In the genomic region with DNA sequence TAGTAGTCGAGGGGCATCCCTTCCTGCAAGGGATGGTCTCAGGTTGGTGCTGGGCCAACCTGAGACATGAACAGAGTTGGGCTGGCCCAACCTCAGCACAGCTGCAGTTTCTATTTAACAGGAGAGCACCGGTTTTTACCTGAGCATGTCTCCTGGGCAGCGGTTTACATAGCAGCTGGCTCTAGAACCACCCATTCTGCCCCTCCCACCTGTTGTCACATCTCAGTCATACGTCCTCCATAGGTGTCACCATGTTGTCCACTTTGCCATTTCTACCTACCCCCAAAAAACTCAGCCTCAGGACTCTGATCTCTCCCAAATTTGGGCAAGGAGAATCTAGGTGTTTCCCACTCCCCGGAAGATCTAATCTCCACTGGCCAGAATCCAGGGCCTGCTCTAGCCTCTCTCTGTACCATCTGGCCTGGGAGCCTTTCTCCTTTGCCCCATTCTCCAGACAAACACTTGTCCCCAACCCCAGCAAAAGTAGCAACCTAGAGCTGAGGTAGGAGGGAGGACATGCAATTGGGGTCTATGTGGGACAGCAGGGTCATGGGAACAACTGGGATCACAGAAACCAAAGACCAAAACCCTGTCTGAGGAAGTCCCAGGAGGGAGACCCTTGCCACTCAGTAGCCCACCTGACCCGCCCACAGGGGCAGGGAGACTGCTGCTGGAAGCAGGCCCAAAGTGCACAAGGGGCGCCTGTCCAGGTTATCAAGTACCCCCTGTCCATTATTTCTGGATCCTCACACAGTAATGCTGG, we compare ENCODE assay signal across 1 cellular context.
TF ChIP-seq lines count a peak whose summit lies in the region.

No MANE protein-coding gene starts in this region.

TF ChIP-seq in HepG2, 621 proteins besides CTCF, POLR2A, EP300 and RAD21 (continued from another document and continues in another):
- TF ChIP-seq, protein P1, sequence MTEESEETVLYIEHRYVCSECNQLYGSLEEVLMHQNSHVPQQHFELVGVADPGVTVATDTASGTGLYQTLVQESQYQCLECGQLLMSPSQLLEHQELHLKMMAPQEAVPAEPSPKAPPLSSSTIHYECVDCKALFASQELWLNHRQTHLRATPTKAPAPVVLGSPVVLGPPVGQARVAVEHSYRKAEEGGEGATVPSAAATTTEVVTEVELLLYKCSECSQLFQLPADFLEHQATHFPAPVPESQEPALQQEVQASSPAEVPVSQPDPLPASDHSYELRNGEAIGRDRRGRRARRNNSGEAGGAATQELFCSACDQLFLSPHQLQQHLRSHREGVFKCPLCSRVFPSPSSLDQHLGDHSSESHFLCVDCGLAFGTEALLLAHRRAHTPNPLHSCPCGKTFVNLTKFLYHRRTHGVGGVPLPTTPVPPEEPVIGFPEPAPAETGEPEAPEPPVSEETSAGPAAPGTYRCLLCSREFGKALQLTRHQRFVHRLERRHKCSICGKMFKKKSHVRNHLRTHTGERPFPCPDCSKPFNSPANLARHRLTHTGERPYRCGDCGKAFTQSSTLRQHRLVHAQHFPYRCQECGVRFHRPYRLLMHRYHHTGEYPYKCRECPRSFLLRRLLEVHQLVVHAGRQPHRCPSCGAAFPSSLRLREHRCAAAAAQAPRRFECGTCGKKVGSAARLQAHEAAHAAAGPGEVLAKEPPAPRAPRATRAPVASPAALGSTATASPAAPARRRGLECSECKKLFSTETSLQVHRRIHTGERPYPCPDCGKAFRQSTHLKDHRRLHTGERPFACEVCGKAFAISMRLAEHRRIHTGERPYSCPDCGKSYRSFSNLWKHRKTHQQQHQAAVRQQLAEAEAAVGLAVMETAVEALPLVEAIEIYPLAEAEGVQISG (CRISPR knock-in tag; IDR thresholded peaks at IDR 0.05), result peak; percentile 35; the same call in 1 of the 2 replicates
- no peak for TF ChIP-seq ZFP1 (CRISPR knock-in tag; IDR thresholded peaks at IDR 0.05)
- TF ChIP-seq, protein P2, sequence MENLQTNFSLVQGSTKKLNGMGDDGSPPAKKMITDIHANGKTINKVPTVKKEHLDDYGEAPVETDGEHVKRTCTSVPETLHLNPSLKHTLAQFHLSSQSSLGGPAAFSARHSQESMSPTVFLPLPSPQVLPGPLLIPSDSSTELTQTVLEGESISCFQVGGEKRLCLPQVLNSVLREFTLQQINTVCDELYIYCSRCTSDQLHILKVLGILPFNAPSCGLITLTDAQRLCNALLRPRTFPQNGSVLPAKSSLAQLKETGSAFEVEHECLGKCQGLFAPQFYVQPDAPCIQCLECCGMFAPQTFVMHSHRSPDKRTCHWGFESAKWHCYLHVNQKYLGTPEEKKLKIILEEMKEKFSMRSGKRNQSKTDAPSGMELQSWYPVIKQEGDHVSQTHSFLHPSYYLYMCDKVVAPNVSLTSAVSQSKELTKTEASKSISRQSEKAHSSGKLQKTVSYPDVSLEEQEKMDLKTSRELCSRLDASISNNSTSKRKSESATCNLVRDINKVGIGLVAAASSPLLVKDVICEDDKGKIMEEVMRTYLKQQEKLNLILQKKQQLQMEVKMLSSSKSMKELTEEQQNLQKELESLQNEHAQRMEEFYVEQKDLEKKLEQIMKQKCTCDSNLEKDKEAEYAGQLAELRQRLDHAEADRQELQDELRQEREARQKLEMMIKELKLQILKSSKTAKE (CRISPR knock-in tag; IDR thresholded peaks at IDR 0.05; ENCODE audit: borderline replicate concordance), result no peak
- TF ChIP-seq ZNF768 (CRISPR knock-in tag; IDR thresholded peaks at IDR 0.05), result no peak
- no peak for TF ChIP-seq ZSCAN22 (CRISPR knock-in tag; IDR thresholded peaks at IDR 0.05)
- no peak for TF ChIP-seq NFE2L1 (CRISPR knock-in tag; IDR thresholded peaks at IDR 0.05; ENCODE audit: borderline replicate concordance)
- TF ChIP-seq ZNF788 (CRISPR knock-in tag; IDR thresholded peaks at IDR 0.05; ENCODE audit: borderline replicate concordance), result no peak
- TF ChIP-seq ZNF343 (CRISPR knock-in tag; IDR thresholded peaks at IDR 0.05), result no peak
- peak; percentile 54; the same call in 1 of the 2 replicates for TF ChIP-seq SP4 (CRISPR knock-in tag; IDR thresholded peaks at IDR 0.05)
- TF ChIP-seq KLF11 (CRISPR knock-in tag; IDR thresholded peaks at IDR 0.05), result no peak
- no peak; the same call in 1 of the 2 replicates for TF ChIP-seq ZNF605 (CRISPR knock-in tag; IDR thresholded peaks at IDR 0.05)
- TF ChIP-seq, protein P3, sequence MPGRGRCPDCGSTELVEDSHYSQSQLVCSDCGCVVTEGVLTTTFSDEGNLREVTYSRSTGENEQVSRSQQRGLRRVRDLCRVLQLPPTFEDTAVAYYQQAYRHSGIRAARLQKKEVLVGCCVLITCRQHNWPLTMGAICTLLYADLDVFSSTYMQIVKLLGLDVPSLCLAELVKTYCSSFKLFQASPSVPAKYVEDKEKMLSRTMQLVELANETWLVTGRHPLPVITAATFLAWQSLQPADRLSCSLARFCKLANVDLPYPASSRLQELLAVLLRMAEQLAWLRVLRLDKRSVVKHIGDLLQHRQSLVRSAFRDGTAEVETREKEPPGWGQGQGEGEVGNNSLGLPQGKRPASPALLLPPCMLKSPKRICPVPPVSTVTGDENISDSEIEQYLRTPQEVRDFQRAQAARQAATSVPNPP (CRISPR knock-in tag; IDR thresholded peaks at IDR 0.05), result 0 out of 2 replicates have a peak, but pooled peaks have one; percentile 33
- no peak for TF ChIP-seq HMGA1 (CRISPR knock-in tag; conservative IDR thresholded peaks at IDR 0.05)
- TF ChIP-seq ATF1 (CRISPR knock-in tag; IDR thresholded peaks at IDR 0.05), result 0 out of 2 replicates have a peak, but pooled peaks have one; percentile 32
- no peak for TF ChIP-seq RELA (CRISPR knock-in tag; IDR thresholded peaks at IDR 0.05)
- TF ChIP-seq MATR3 (CRISPR knock-in tag; IDR thresholded peaks at IDR 0.05), result no peak
- no peak for TF ChIP-seq HOXA7 (CRISPR knock-in tag; IDR thresholded peaks at IDR 0.05)
- TF ChIP-seq ZNF451 (CRISPR knock-in tag; IDR thresholded peaks at IDR 0.05), result no peak
- TF ChIP-seq, protein P4, sequence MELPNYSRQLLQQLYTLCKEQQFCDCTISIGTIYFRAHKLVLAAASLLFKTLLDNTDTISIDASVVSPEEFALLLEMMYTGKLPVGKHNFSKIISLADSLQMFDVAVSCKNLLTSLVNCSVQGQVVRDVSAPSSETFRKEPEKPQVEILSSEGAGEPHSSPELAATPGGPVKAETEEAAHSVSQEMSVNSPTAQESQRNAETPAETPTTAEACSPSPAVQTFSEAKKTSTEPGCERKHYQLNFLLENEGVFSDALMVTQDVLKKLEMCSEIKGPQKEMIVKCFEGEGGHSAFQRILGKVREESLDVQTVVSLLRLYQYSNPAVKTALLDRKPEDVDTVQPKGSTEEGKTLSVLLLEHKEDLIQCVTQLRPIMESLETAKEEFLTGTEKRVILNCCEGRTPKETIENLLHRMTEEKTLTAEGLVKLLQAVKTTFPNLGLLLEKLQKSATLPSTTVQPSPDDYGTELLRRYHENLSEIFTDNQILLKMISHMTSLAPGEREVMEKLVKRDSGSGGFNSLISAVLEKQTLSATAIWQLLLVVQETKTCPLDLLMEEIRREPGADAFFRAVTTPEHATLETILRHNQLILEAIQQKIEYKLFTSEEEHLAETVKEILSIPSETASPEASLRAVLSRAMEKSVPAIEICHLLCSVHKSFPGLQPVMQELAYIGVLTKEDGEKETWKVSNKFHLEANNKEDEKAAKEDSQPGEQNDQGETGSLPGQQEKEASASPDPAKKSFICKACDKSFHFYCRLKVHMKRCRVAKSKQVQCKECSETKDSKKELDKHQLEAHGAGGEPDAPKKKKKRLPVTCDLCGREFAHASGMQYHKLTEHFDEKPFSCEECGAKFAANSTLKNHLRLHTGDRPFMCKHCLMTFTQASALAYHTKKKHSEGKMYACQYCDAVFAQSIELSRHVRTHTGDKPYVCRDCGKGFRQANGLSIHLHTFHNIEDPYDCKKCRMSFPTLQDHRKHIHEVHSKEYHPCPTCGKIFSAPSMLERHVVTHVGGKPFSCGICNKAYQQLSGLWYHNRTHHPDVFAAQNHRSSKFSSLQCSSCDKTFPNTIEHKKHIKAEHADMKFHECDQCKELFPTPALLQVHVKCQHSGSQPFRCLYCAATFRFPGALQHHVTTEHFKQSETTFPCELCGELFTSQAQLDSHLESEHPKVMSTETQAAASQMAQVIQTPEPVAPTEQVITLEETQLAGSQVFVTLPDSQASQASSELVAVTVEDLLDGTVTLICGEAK (IDR thresholded peaks at IDR 0.05), result no peak
- TF ChIP-seq, protein P4 (CRISPR knock-in tag; IDR thresholded peaks at IDR 0.05), result no peak
- TF ChIP-seq CBX5 (CRISPR knock-in tag; IDR thresholded peaks at IDR 0.05; ENCODE audit: borderline replicate concordance), result no peak
- no peak for TF ChIP-seq FOXP1 (IDR thresholded peaks at IDR 0.05)
- no peak for TF ChIP-seq FOXP1 (CRISPR knock-in tag; IDR thresholded peaks at IDR 0.05)
- TF ChIP-seq ZNF12 (CRISPR knock-in tag; IDR thresholded peaks at IDR 0.05), result no peak
- TF ChIP-seq RCOR2 (CRISPR knock-in tag; IDR thresholded peaks at IDR 0.05), result no peak
- TF ChIP-seq MAF1 (CRISPR knock-in tag; IDR thresholded peaks at IDR 0.05; ENCODE audit: borderline replicate concordance), result no peak
- no peak for TF ChIP-seq ZSCAN29 (CRISPR knock-in tag; conservative IDR thresholded peaks at IDR 0.05)
- no peak for TF ChIP-seq GATAD2A (CRISPR knock-in tag; IDR thresholded peaks at IDR 0.05)
- TF ChIP-seq ZNF878 (CRISPR knock-in tag; IDR thresholded peaks at IDR 0.05), result no peak
- TF ChIP-seq EEA1 (CRISPR knock-in tag; IDR thresholded peaks at IDR 0.05; ENCODE audit: borderline replicate concordance), result no peak
- no peak for TF ChIP-seq MAFG (CRISPR knock-in tag; IDR thresholded peaks at IDR 0.05)
- 0 out of 2 replicates have a peak, but pooled peaks have one; percentile 24 for TF ChIP-seq SAP130 (CRISPR knock-in tag; IDR thresholded peaks at IDR 0.05; ENCODE audit: low read depth)
- TF ChIP-seq ZNF572 (CRISPR knock-in tag; IDR thresholded peaks at IDR 0.05), result 0 out of 2 replicates have a peak, but pooled peaks have one; percentile 46
- TF ChIP-seq NFKB2 (CRISPR knock-in tag; IDR thresholded peaks at IDR 0.05; ENCODE audit: borderline replicate concordance), result 0 out of 2 replicates have a peak, but pooled peaks have one; percentile 30
- TF ChIP-seq ZC3H4 (CRISPR knock-in tag; IDR thresholded peaks at IDR 0.05; ENCODE audit: borderline replicate concordance), result 0 out of 2 replicates have a peak, but pooled peaks have one; percentile 26
- 0 out of 2 replicates have a peak, but pooled peaks have one; percentile 28 for TF ChIP-seq ZBTB7B (CRISPR knock-in tag; IDR thresholded peaks at IDR 0.05)
- no peak; the same call in 1 of the 2 replicates for TF ChIP-seq ETV5 (CRISPR knock-in tag; IDR thresholded peaks at IDR 0.05; ENCODE audit: borderline replicate concordance)
- TF ChIP-seq, protein P5, sequence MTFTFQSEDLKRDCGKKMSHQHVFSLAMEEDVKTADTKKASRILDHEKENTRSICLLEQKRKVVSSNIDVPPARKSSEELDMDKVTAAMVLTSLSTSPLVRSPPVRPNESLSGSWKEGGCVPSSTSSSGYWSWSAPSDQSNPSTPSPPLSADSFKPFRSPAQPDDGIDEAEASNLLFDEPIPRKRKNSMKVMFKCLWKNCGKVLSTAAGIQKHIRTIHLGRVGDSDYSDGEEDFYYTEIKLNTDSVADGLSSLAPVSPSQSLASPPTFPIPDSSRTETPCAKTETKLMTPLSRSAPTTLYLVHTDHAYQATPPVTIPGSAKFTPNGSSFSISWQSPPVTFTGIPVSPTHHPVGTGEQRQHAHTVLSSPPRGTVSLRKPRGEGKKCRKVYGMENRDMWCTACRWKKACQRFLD (CRISPR knock-in tag; IDR thresholded peaks at IDR 0.05; ENCODE audit: borderline replicate concordance), result no peak
- TF ChIP-seq ATRX (CRISPR knock-in tag; IDR thresholded peaks at IDR 0.05; ENCODE audit: borderline replicate concordance), result no peak
- TF ChIP-seq, protein P6, sequence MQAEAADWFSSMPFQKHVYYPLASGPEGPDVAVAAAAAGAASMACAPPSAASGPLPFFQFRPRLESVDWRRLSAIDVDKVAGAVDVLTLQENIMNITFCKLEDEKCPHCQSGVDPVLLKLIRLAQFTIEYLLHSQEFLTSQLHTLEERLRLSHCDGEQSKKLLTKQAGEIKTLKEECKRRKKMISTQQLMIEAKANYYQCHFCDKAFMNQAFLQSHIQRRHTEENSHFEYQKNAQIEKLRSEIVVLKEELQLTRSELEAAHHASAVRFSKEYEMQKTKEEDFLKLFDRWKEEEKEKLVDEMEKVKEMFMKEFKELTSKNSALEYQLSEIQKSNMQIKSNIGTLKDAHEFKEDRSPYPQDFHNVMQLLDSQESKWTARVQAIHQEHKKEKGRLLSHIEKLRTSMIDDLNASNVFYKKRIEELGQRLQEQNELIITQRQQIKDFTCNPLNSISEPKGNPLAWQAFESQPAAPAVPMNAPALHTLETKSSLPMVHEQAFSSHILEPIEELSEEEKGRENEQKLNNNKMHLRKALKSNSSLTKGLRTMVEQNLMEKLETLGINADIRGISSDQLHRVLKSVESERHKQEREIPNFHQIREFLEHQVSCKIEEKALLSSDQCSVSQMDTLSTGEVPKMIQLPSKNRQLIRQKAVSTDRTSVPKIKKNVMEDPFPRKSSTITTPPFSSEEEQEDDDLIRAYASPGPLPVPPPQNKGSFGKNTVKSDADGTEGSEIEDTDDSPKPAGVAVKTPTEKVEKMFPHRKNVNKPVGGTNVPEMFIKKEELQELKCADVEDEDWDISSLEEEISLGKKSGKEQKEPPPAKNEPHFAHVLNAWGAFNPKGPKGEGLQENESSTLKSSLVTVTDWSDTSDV (CRISPR knock-in tag; IDR thresholded peaks at IDR 0.05), result 0 out of 2 replicates have a peak, but pooled peaks have one; percentile 36
- TF ChIP-seq ZNF619 (CRISPR knock-in tag; IDR thresholded peaks at IDR 0.05), result no peak; the same call in 1 of the 2 replicates
